ENCODE assay signal across 1 cellular context in the genomic region with DNA sequence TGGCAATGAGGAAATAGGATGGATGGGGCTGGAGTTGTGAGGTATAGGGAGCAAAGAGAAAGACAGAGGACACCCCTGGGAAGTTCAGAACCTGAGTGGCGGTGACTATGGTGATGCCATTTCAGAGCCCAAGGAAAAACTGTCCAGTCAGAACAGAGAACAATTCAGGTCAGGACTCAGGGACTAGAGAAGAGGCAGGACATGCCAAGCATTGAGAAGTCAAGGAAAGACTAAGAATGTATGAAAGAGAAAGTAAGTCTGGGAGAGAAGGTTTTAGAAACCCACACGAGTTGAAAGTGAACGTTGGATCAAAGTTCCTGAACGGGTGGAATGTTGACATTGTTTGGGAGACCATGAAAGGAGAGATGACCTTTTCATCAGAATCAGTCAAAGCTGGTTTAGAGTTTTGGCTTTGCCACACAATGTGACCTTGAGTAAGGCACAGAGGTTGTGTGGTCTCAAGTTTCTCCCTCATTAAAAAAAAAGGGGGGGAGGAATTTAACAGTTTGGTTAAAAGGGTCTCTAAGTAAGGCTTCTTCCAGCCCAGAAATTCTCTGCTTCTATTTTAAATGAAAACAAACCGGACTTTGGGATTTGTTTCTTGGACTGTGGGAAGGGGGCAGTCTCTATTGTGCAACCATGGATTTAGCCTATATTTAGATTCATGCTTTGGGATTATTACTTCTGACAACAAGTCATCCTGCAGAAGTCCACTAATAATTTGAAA.
A peak's percentile ranks its signal among the peaks of the same experiment; 100 is the strongest.
TF ChIP-seq lines count a peak whose summit lies in the region.

No MANE protein-coding gene starts in this region.

TF ChIP-seq in liver, 16 proteins besides CTCF, POLR2A, EP300 and RAD21 (continued from another document):
- TF ChIP-seq, protein P1, sequence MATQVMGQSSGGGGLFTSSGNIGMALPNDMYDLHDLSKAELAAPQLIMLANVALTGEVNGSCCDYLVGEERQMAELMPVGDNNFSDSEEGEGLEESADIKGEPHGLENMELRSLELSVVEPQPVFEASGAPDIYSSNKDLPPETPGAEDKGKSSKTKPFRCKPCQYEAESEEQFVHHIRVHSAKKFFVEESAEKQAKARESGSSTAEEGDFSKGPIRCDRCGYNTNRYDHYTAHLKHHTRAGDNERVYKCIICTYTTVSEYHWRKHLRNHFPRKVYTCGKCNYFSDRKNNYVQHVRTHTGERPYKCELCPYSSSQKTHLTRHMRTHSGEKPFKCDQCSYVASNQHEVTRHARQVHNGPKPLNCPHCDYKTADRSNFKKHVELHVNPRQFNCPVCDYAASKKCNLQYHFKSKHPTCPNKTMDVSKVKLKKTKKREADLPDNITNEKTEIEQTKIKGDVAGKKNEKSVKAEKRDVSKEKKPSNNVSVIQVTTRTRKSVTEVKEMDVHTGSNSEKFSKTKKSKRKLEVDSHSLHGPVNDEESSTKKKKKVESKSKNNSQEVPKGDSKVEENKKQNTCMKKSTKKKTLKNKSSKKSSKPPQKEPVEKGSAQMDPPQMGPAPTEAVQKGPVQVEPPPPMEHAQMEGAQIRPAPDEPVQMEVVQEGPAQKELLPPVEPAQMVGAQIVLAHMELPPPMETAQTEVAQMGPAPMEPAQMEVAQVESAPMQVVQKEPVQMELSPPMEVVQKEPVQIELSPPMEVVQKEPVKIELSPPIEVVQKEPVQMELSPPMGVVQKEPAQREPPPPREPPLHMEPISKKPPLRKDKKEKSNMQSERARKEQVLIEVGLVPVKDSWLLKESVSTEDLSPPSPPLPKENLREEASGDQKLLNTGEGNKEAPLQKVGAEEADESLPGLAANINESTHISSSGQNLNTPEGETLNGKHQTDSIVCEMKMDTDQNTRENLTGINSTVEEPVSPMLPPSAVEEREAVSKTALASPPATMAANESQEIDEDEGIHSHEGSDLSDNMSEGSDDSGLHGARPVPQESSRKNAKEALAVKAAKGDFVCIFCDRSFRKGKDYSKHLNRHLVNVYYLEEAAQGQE (IDR thresholded peaks at IDR 0.05): peak; percentile 3
- no peak for TF ChIP-seq EGR1 (IDR thresholded peaks at IDR 0.05; ENCODE audit: low read depth in 2 of 2)
- TF ChIP-seq HNF4A (conservative IDR thresholded peaks at IDR 0.05): peak; percentile 85 to 93
- TF ChIP-seq HNF4G (IDR thresholded peaks at IDR 0.05): peak; percentile 58
TF ChIP-seq in liver: peak in this region for 8.
